In the genomic region with DNA sequence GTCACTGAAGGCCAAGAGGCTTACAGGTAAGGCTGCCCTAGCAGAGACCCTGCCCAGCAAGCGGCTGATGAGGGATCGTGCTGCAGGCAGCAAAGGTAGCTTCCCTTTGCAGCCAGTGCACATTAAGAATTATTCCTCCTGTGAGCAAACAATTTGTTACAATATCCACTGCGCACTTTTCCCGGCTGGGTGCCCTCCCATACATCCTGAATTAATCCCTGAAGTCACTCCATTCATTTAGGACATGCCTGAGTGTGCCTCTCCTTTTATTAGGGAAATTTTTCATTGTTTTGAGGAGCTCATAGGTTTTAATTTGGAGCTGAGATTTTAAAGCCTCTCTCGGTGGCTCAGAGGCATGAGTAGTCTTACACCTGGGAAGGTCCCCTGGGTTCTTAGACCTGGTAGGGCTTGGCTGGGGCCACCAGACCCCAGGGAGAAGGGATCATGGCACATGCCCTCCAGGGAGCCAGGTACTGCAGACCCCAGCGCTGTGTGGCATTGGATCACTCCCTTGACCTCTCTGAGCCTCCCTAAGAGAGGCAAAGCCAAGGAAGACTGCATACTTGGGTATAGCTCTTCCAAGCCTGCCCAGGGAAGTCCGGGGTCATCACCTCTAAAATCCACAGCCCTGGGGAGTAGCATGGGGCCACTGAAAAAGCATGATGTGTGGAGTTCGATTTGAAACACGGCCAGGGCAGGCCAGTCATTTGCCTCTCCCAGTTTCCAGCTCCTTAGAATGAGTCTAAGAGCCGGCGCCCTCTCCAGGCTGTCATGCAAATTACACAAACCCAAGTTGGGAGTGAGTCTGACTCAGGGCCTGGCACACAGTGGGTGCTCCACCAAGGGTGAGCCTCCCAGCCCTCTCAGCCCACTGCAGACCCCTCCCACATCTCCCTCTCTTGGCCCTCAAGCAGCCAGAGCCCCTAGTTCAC, we compare ENCODE assay signal across 8 cellular contexts.
A peak's percentile ranks its signal among the peaks of the same experiment; 100 is the strongest.
DNase-seq lines count a peak whose midpoint lies in the region; ATAC-seq, FAIRE-seq and TF ChIP-seq lines count a peak whose summit lies in the region.

No MANE protein-coding gene starts in this region.

- no peaks in the 10 kb centered on the region for H3K36me3 ChIP-seq in SK-N-SH (replicated peaks in 1 of 2; ENCODE audit: control insufficient read depth in 1 of 2, insufficient read depth in 2 of 2, low read length in 1 of 2)

- in situ Hi-C loops in G401 (cut with HindIII; ENCODE audit: low sequenced_read_pairs) = no loop called here

- no peak overlapping the region for H3K4me2 ChIP-seq in SK-N-SH

- DNase-seq in D341Med (ENCODE audit: low spot score) = peak; percentile 70
- peak; percentile 69 for DNase-seq in H54 (ENCODE audit: insufficient read length, low spot score)
- DNase-seq in SK-N-SH = peak; percentile 62
- DNase-seq in iPS DF 4.7 (ENCODE audit: extremely low read depth, low spot score) = peak; percentile 19
- DNase-seq in G401 (ENCODE audit: low spot score) = no peak
- DNase-seq in DMS153 treated with DMSO at 0.1 percent for 48 hours (lab: John Stamatoyannopoulos, UW; ENCODE audit: unreplicated experiment) = no peak
- DNase-seq in NCI-H2171 treated with DMSO at 0.1 percent for 48 hours (lab: John Stamatoyannopoulos, UW) = no peak

- H3K4me1 ChIP-seq in SK-N-SH (ENCODE audit: control insufficient read depth in 1 of 2, insufficient read depth in 2 of 2, low read depth in 1 of 2, low read length in 1 of 2) = no peaks in the 10 kb centered on the region

- ATAC-seq in GM18498 (IDR thresholded peaks at IDR 0.05; ENCODE audit: unreplicated experiment) = no peak

- H2AFZ ChIP-seq in SK-N-SH (ENCODE audit: low read depth) = no peak overlapping the region

- no peak overlapping the region for H3K27ac ChIP-seq in SK-N-SH (ENCODE audit: low read depth in 2 of 2, low read length in 1 of 2)

- no peak overlapping the region for H3K4me3 ChIP-seq in SK-N-SH (ENCODE audit: low read depth in 2 of 2, low read length in 1 of 2)

- H3K27me3 ChIP-seq in SK-N-SH (ENCODE audit: insufficient read depth) = peaks cover 11% of the 10 kb centered on the region; the same call in 1 of the 2 replicates

- TF ChIP-seq RAD21 in SK-N-SH (IDR thresholded peaks at IDR 0.05; ENCODE audit: low read length) = peak; percentile 47

- H4K20me1 ChIP-seq in SK-N-SH (ENCODE audit: insufficient read depth) = no peaks in the 10 kb centered on the region

- no peak for TF ChIP-seq EP300 in SK-N-SH (IDR thresholded peaks at IDR 0.05; ENCODE audit: borderline replicate concordance in 1 of 2, low read depth in 1 of 2, low read length in 1 of 2)

- 75% methylated on average over 7 of the region's 11 CpGs for WGBS in SK-N-SH (ENCODE audit: low lambda C conversion rate)

- CTCF ChIA-PET in SK-N-SH (lab: Yijun Ruan, JAX) = interaction anchor here (0.7 to 2.3 kb wide), 17 partner anchors 9 to 151 kb away, joined by 3 to 10 read pairs (median 4); no protein-coding TSS in a partner anchor

- H3K79me2 ChIP-seq in SK-N-SH (ENCODE audit: insufficient read depth) = no peaks in the 10 kb centered on the region

- H3K9ac ChIP-seq in SK-N-SH = no peak overlapping the region

- no peaks in the 10 kb centered on the region for H3K9me3 ChIP-seq in SK-N-SH

- POLR2A ChIA-PET in SK-N-SH (lab: Yijun Ruan, JAX) = no interaction called here

- TF ChIP-seq POLR2A in H54 (IDR thresholded peaks at IDR 0.05; ENCODE audit: low read depth, low read length) = no peak

- TF ChIP-seq CTCF in SK-N-SH (IDR thresholded peaks at IDR 0.05) = peak; percentile 51

- FAIRE-seq in H54 (lab: Jason Lieb, UNC) = no peak

- no peaks in the 10 kb centered on the region for H3K9me2 ChIP-seq in SK-N-SH

- no peaks in the 10 kb centered on the region for H3F3A ChIP-seq in SK-N-SH (replicated peaks; ENCODE audit: insufficient read depth)

TF ChIP-seq in SK-N-SH, 30 proteins besides CTCF, POLR2A, EP300 and RAD21:
- TF ChIP-seq RXRA (IDR thresholded peaks at IDR 0.05; ENCODE audit: borderline replicate concordance, low read depth) = no peak
TF ChIP-seq in SK-N-SH: peak in this region for 0.

Comparison
In these comparisons a context has a peak if more than half of its experiments do, and no peak if none do; other contexts are left out.
1. DNase-seq: peak in D341Med (single experiment), H54 (single experiment), SK-N-SH (single experiment) and iPS DF 4.7 (single experiment); none in G401 (single experiment), DMS153 treated with DMSO at 0.1 percent for 48 hours (single experiment) and NCI-H2171 treated with DMSO at 0.1 percent for 48 hours (single experiment).